In genomic region chr3:186534113-186534669, GRCh38 we compare ENCODE assay signal across 8 cellular contexts. TPM values are rescaled to one million over a fixed set of nuclear protein-coding genes. Genes with fewer than 3 reads are reported as not detected.
DNase-seq lines count a peak whose midpoint lies in the region; ATAC-seq and TF ChIP-seq lines count a peak whose summit lies in the region.

No MANE protein-coding gene starts in this region.

- peaks cover 4% of the 10 kb centered on the region for H3K36me3 Mint-ChIP-seq in activated CD4-positive, alpha-beta T cell treated with anti-CD3 and anti-CD28 coated beads, Interleukin-2, amount 10 ng/mL, durations not matched to agents 7 days and 5 days (ENCODE audit: low read depth)

- peaks cover 0 to 12% (median 2%) of the 10 kb centered on the region in 6 donors for H3K36me3 ChIP-seq in spleen
- H3K36me3 ChIP-seq in gastrocnemius medialis, result peaks cover 0 to 7% of the 10 kb centered on the region in 2 donors

- CTCF ChIA-PET in activated CD4-positive, alpha-beta T cell treated with anti-CD3 and anti-CD28 coated beads, Interleukin-2, amount 10 ng/mL, durations not matched to agents 7 days and 5 days (lab: Charles Lee), result interaction anchor here (0.7 to 2.5 kb wide), 7 partner anchors 15 to 591 kb away, joined by 3 to 7 read pairs (median 3); no protein-coding TSS in a partner anchor

- H3K4me1 ChIP-seq in spleen (peaks cover 11 to 51% (median 29%) of the 10 kb centered on the region in 6 donors), gastrocnemius medialis (no peaks in the 10 kb centered on the region)

- no peaks in the 10 kb centered on the region for H3K27me3 Mint-ChIP-seq in activated CD4-positive, alpha-beta T cell treated with anti-CD3 and anti-CD28 coated beads, Interleukin-2, amount 10 ng/mL, durations not matched to agents 7 days and 5 days

- TF ChIP-seq POLR2A in spleen (IDR thresholded peaks at IDR 0.05) (no peak), gastrocnemius medialis (IDR thresholded peaks at IDR 0.05) (no peak)

- intact Hi-C loops in Right ventricle myocardium superior (cut with DNase I) (no loop called here), cardiac septum (cut with DNase I) (no loop called here), spleen (cut with DNase I; ENCODE audit: low total_unique reads) (no loop called here), gastrocnemius medialis (cut with DNase I; ENCODE audit: low total_unique reads) (no loop called here)

- DNase-seq in Right ventricle myocardium superior (no peak), cardiac septum (ENCODE audit: low spot score) (no peak), spleen (no peak), GOT3 (lab: John Stamatoyannopoulos, UW) (no peak), omental fat pad (ENCODE audit: low spot score) (no peak), gastrocnemius medialis (no peak)
- DNase-seq in activated CD4-positive, alpha-beta T cell treated with anti-CD3 and anti-CD28 coated beads, Interleukin-2, amount 10 ng/mL, durations not matched to agents 7 days and 5 days, result peak; percentile 51

- H3K27me3 ChIP-seq in spleen (replicated peaks in 1 of 7) (no peaks in the 10 kb centered on the region), gastrocnemius medialis (no peaks in the 10 kb centered on the region)

- H3K4me3 ChIP-seq in spleen (no peak overlapping the region), gastrocnemius medialis (no peak overlapping the region)

- peaks cover 2% of the 10 kb centered on the region for H3K9me3 Mint-ChIP-seq in activated CD4-positive, alpha-beta T cell treated with anti-CD3 and anti-CD28 coated beads, Interleukin-2, amount 10 ng/mL, durations not matched to agents 7 days and 5 days

- H3K27ac ChIP-seq in spleen, result peak overlapping the region in 6 of 8 donors; percentile 30 to 73 (median 62)
- no peak overlapping the region for H3K27ac ChIP-seq in gastrocnemius medialis

- H3K9me3 ChIP-seq in spleen (no peaks in the 10 kb centered on the region), gastrocnemius medialis (no peaks in the 10 kb centered on the region)

- WGBS in spleen, 5 donors, result 43 to 47% (median 46%) methylated on average over 6 of the region's 6 CpGs

- H3K4me3 Mint-ChIP-seq in activated CD4-positive, alpha-beta T cell treated with anti-CD3 and anti-CD28 coated beads, Interleukin-2, amount 10 ng/mL, durations not matched to agents 7 days and 5 days, result no peak overlapping the region

- H3K4me1 Mint-ChIP-seq in activated CD4-positive, alpha-beta T cell treated with anti-CD3 and anti-CD28 coated beads, Interleukin-2, amount 10 ng/mL, durations not matched to agents 7 days and 5 days, result peaks cover 35% of the 10 kb centered on the region

- in situ Hi-C loops in gastrocnemius medialis (cut with MboI; ENCODE audit: low sequenced_read_pairs in 4 of 4), result loop anchor here in 2 of 4 donors (10.0 kb wide), 2 partner anchors 279 to 549 kb away; no protein-coding TSS in a partner anchor

- POLR2A ChIA-PET in activated CD4-positive, alpha-beta T cell treated with anti-CD3 and anti-CD28 coated beads, Interleukin-2, amount 10 ng/mL, durations not matched to agents 7 days and 5 days (lab: Charles Lee), result interaction anchor here (0.7 kb wide), 1 partner anchor 30 kb away, joined by 4 read pairs; no protein-coding TSS in a partner anchor

- H3K27ac Mint-ChIP-seq in activated CD4-positive, alpha-beta T cell treated with anti-CD3 and anti-CD28 coated beads, Interleukin-2, amount 10 ng/mL, durations not matched to agents 7 days and 5 days, result peak overlapping the region; percentile 0

- TF ChIP-seq CTCF in spleen (IDR thresholded peaks at IDR 0.05 in 8 of 11, conservative IDR thresholded peaks at IDR 0.05 in 3 of 11), result no peak
- TF ChIP-seq CTCF in omental fat pad (IDR thresholded peaks at IDR 0.05), result no peak
- no peak for TF ChIP-seq CTCF in gastrocnemius medialis (IDR thresholded peaks at IDR 0.05 in 4 of 5, conservative IDR thresholded peaks at IDR 0.05 in 1 of 5)

- ATAC-seq in Right ventricle myocardium superior (ENCODE audit: poor library complexity) (peak; percentile 46), HG03175 (IDR thresholded peaks at IDR 0.05; ENCODE audit: unreplicated experiment) (peak; percentile 84), omental fat pad (ENCODE audit: low FRiP score) (no peak), gastrocnemius medialis (no peak)

RNA-seq across cellular contexts. Expression of gene CRYGS, which starts 10.0 kb away (rescaled TPM):
- total RNA-seq in Right ventricle myocardium superior (1.1 TPM), cardiac septum (1.8 TPM), spleen (1 to 10 TPM; 4.2 to 7.7 (median 5.9) TPM), omental fat pad (1 to 10 TPM in 3 of 4 donors, under 1 TPM in 1; 0.93 to 6.5 (median 3.4) TPM), gastrocnemius medialis (1 to 10 TPM in 1 of 4 donors, not detected in 3; 2.1 TPM)
- 1 to 10 TPM; 4.5 to 5.7 TPM for total RNA-seq in activated CD4-positive, alpha-beta T cell treated with anti-CD3 and anti-CD28 coated beads, Interleukin-2, amount 10 ng/mL, durations not matched to agents 7 days and 5 days
- 10 to 100 TPM in 2 of 3 donors, 1 to 10 TPM in 1; 7.7 to 24.8 (median 12.1) TPM for polyA plus RNA-seq in spleen

RNA-seq across cellular contexts. Expression of gene TBCCD1, which starts 32.9 kb away (rescaled TPM):
- total RNA-seq in Right ventricle myocardium superior, result 6.2 TPM
- total RNA-seq in cardiac septum, result 7.8 TPM
- total RNA-seq in activated CD4-positive, alpha-beta T cell treated with anti-CD3 and anti-CD28 coated beads, Interleukin-2, amount 10 ng/mL, durations not matched to agents 7 days and 5 days, result 10 to 100 TPM; 14.3 to 14.6 TPM
- total RNA-seq in spleen, result 10 to 100 TPM in 6 of 7 donors, 1 to 10 TPM in 1; 9.8 to 22.1 (median 14.4) TPM
- 1 to 10 TPM; 3.7 to 5.1 (median 3.9) TPM for polyA plus RNA-seq in spleen
- total RNA-seq in omental fat pad, result 10 to 100 TPM; 10.0 to 18.9 (median 16.1) TPM
- 10 to 100 TPM in 1 of 4 donors, 1 to 10 TPM in 3; 7.3 to 10.7 (median 8.0) TPM for total RNA-seq in gastrocnemius medialis

RNA-seq across cellular contexts. Expression of gene DNAJB11, which starts 36.3 kb away (rescaled TPM):
- total RNA-seq in Right ventricle myocardium superior, result 19.7 TPM
- 34.3 TPM for total RNA-seq in cardiac septum
- 10 to 100 TPM; 54.9 to 57.3 TPM for total RNA-seq in activated CD4-positive, alpha-beta T cell treated with anti-CD3 and anti-CD28 coated beads, Interleukin-2, amount 10 ng/mL, durations not matched to agents 7 days and 5 days
- total RNA-seq in spleen, result 10 to 100 TPM; 33.0 to 98.2 (median 48.6) TPM
- polyA plus RNA-seq in spleen, result 10 to 100 TPM; 27.5 to 29.1 (median 27.8) TPM
- 10 to 100 TPM; 43.7 to 69.9 (median 47.8) TPM for total RNA-seq in omental fat pad
- 10 to 100 TPM; 15.1 to 24.7 (median 23.0) TPM for total RNA-seq in gastrocnemius medialis

Comparison
In these comparisons a context has a peak if more than half of its experiments do, and no peak if none do; other contexts are left out.
1. ATAC-seq: peak in Right ventricle myocardium superior (single experiment) and HG03175 (single experiment); none in omental fat pad (single experiment) and gastrocnemius medialis (0 of 2).
2. H3K27ac ChIP-seq: peak in spleen (6 of 8); none in gastrocnemius medialis (0 of 4).